In the genomic region with DNA sequence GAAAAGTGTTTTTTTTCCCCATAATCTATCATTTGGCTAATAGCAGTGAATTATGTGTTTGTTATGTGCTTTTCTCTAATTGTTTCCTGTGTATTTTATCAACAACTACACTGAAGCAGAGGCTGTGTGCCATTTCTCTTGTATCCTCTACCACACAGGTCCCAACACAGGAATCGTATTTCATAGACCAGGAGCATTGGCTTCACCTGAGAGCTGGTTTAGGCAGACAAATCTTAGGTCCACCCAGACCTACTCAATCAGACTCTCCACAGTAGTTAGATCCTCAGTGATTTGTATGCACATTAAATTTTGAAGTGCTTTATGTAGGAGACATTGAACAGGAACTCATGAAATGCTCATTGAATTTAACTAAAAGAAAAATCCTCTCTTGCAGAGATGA, we compare ENCODE assay signal across 1 cellular context.
TF ChIP-seq lines count a peak whose summit lies in the region.

No MANE protein-coding gene starts in this region.

TF ChIP-seq in GM23338, 12 proteins besides CTCF, POLR2A, EP300 and RAD21:
- TF ChIP-seq, protein P1, sequence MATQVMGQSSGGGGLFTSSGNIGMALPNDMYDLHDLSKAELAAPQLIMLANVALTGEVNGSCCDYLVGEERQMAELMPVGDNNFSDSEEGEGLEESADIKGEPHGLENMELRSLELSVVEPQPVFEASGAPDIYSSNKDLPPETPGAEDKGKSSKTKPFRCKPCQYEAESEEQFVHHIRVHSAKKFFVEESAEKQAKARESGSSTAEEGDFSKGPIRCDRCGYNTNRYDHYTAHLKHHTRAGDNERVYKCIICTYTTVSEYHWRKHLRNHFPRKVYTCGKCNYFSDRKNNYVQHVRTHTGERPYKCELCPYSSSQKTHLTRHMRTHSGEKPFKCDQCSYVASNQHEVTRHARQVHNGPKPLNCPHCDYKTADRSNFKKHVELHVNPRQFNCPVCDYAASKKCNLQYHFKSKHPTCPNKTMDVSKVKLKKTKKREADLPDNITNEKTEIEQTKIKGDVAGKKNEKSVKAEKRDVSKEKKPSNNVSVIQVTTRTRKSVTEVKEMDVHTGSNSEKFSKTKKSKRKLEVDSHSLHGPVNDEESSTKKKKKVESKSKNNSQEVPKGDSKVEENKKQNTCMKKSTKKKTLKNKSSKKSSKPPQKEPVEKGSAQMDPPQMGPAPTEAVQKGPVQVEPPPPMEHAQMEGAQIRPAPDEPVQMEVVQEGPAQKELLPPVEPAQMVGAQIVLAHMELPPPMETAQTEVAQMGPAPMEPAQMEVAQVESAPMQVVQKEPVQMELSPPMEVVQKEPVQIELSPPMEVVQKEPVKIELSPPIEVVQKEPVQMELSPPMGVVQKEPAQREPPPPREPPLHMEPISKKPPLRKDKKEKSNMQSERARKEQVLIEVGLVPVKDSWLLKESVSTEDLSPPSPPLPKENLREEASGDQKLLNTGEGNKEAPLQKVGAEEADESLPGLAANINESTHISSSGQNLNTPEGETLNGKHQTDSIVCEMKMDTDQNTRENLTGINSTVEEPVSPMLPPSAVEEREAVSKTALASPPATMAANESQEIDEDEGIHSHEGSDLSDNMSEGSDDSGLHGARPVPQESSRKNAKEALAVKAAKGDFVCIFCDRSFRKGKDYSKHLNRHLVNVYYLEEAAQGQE (IDR thresholded peaks at IDR 0.05; ENCODE audit: unreplicated experiment) = no peak
- no peak for TF ChIP-seq CREB1 (CRISPR knock-in tag; IDR thresholded peaks at IDR 0.05; ENCODE audit: low read depth)
- no peak for TF ChIP-seq JUNB (IDR thresholded peaks at IDR 0.05; ENCODE audit: unreplicated experiment)
- no peak for TF ChIP-seq NANOG (IDR thresholded peaks at IDR 0.05; ENCODE audit: borderline replicate concordance)
- no peak for TF ChIP-seq EZH2 (IDR thresholded peaks at IDR 0.05; ENCODE audit: low read depth, unreplicated experiment)
- TF ChIP-seq, protein P2, sequence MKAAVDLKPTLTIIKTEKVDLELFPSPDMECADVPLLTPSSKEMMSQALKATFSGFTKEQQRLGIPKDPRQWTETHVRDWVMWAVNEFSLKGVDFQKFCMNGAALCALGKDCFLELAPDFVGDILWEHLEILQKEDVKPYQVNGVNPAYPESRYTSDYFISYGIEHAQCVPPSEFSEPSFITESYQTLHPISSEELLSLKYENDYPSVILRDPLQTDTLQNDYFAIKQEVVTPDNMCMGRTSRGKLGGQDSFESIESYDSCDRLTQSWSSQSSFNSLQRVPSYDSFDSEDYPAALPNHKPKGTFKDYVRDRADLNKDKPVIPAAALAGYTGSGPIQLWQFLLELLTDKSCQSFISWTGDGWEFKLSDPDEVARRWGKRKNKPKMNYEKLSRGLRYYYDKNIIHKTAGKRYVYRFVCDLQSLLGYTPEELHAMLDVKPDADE (IDR thresholded peaks at IDR 0.05) = no peak
